19 cellular contexts compared by ENCODE assay signal in genomic region chr1:29339176-29339575, GRCh38.
"Had no signal": no experiment of that assay in that cellular context is flagged by ENCODE, and none has a peak within 500 bp of the region (broad histone marks: within the 10 kb centered on the region; RNA-seq: fewer than 3 reads in every experiment).

No MANE protein-coding gene starts in this region.

- H3K4me3 ChIP-seq: colonic mucosa, esophagus muscularis mucosa, mucosa of descending colon, ovary, sigmoid colon had no signal

- H3K9me3 ChIP-seq: colonic mucosa, esophagus muscularis mucosa, mucosa of descending colon, ovary, sigmoid colon had no signal

- H3K27ac ChIP-seq: colonic mucosa, esophagus muscularis mucosa, ovary, sigmoid colon had no signal

- DNase-seq: activated CD4-positive, alpha-beta T cell treated with anti-CD3 and anti-CD28 coated beads, Interleukin-2, amount 10 ng/mL, durations not matched to agents 7 days and 5 days; activated CD8-positive, alpha-beta T cell treated with anti-CD3 and anti-CD28 coated beads, Interleukin-2, amount 10 ng/mL, durations not matched to agents 7 days and 5 days; activated naive CD4-positive, alpha-beta T cell treated with Interleukin-2 at 50 U/mL for 16 hours; activated naive CD8-positive, alpha-beta T cell treated with anti-CD3 and anti-CD28 coated beads, Interleukin-2, amount 10 ng/mL, durations not matched to agents 7 days and 5 days; activated T-cell treated with anti-CD3 and anti-CD28 coated beads, Interleukin-2, amount 50 U/mL, for 24 hours; amygdala; central memory CD4-positive, alpha-beta T cell; colonic mucosa; effector CD4-positive, alpha-beta T cell; foreskin melanocyte; glutamatergic neuron; mammary epithelial cell; mucosa of descending colon; naive thymus-derived CD4-positive, alpha-beta T cell; ovary; sigmoid colon; stimulated activated CD4-positive, alpha-beta T cell treated with anti-CD3 and anti-CD28 coated beads, Interleukin-4, amount 100 ng/mL, for 4 hours; T1000 had no signal

- H3K4me1 ChIP-seq: colonic mucosa, esophagus muscularis mucosa, sigmoid colon had no signal

- H3K36me3 ChIP-seq: colonic mucosa, esophagus muscularis mucosa, ovary, sigmoid colon had no signal

- H3K27me3 ChIP-seq: colonic mucosa, ovary had no signal
